1 cellular context compared by ENCODE assay signal in the genomic region with DNA sequence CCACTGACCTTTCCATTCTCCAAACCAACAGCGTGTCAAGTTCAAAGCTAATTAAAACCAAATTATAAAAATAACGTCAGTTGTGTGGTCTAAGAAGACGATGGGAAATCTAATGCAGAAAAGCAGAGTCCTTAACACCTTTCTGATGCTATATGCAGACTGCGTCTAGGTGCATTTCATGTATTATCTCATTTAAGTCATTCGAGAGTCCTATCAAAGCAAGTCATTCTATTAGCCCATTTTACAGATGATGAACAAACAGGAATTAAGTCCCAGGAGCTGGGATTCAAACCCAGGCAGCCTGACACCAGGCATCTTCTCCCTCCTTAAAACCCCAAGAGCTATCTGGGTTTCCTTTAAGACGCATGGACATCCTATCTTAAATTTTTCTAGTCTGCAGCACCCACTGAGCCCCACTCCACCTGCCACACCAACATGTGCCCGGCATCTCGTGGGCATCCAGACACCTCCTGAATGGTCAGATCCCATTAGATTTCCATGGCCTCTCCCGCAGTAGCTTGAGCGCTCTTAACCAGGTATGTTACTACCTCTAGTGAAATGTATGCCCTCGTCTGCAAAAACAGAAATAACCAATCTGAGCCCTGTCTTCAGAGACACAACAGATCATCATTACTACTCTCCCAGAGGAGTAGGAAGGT.
TF ChIP-seq lines count a peak whose summit lies in the region.

No MANE protein-coding gene starts in this region.

TF ChIP-seq in H1, 55 proteins besides CTCF, POLR2A, EP300 and RAD21 (continued from another document):
- no peak for TF ChIP-seq NRF1 (IDR thresholded peaks at IDR 0.05; ENCODE audit: low read depth, low read length)
- TF ChIP-seq SP4 (IDR thresholded peaks at IDR 0.05; ENCODE audit: low read length): no peak
- TF ChIP-seq PHF8 (conservative IDR thresholded peaks at IDR 0.05; ENCODE audit: low read depth, low read length): no peak
- TF ChIP-seq YY1 (IDR thresholded peaks at IDR 0.05; ENCODE audit: low read depth, low read length): no peak
- no peak for TF ChIP-seq KDM4A (IDR thresholded peaks at IDR 0.05; ENCODE audit: low read depth, low read length, severe bottlenecking)
- TF ChIP-seq MAFK (IDR thresholded peaks at IDR 0.05; ENCODE audit: low read depth, low read length): no peak
- TF ChIP-seq CHD7 (IDR thresholded peaks at IDR 0.05; ENCODE audit: insufficient replicate concordance, low read length): no peak
- no peak for TF ChIP-seq BRCA1 (IDR thresholded peaks at IDR 0.05; ENCODE audit: low read depth, low read length)
- TF ChIP-seq CBX5 (IDR thresholded peaks at IDR 0.05; ENCODE audit: low read depth, low read length): no peak
- TF ChIP-seq NANOG (IDR thresholded peaks at IDR 0.05; ENCODE audit: insufficient read depth, low read depth, low read length, poor library complexity, severe bottlenecking): no peak
TF ChIP-seq in H1: peak in this region for 0.
